ENCODE assay signal across 14 cellular contexts in the genomic region with DNA sequence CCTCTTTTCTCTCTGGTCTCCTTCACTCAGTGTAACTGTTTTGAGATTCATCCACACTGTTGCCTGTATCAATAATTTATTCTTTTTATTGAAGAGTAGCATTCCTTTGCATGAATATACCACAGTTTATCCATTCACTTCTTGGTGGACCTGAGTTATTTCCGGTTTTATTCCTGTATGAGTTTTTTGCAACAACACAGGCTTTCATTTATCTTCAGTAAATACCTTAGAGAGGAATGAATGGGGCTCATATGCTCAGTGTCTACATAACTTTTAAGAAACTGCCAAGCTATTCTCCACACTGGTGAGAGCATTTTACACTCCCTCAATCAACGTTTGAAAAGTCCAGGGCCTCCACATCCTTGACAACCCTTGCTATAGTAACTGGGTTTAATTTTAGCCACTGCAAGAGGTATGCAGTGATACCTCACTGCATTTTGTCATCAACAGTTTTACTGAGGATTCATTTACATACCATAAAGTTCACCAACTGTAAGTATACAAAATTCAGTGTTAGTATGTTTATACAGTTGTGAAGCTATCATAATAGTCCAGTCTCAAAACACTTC.
DNase-seq lines count a peak whose midpoint lies in the region; ATAC-seq and TF ChIP-seq lines count a peak whose summit lies in the region.
"Had no signal": no experiment of that assay in that cellular context is flagged by ENCODE, and none has a peak within 500 bp of the region (broad histone marks: within the 10 kb centered on the region; RNA-seq: fewer than 3 reads in every experiment).

No MANE protein-coding gene starts in this region.

- H3K36me3 ChIP-seq in heart left ventricle (no peaks in the 10 kb centered on the region), IMR-90 (ENCODE audit: control insufficient read depth, insufficient read depth, low read length) (no peaks in the 10 kb centered on the region), ovary (no peaks in the 10 kb centered on the region)
- H3K36me3 ChIP-seq: HAP-1 had no signal

- WGBS in heart left ventricle, 4 donors, result 42 to 48% (median 47%) methylated on average over 2 of the region's 2 CpGs
- WGBS in IMR-90 (ENCODE audit: extremely low coverage in 2 of 2, insufficient read length in 1 of 2), 2 experiments, result no CpG with 5 or more reads among the region's 2 CpGs
- 32 to 48% (median 35%) methylated on average over 2 of the region's 2 CpGs for WGBS in ovary, 3 donors

- POLR2A ChIA-PET in IMR-90 (lab: Charles Lee; ENCODE audit: unreplicated experiment), result no interaction called here

- H3K4me3 ChIP-seq in heart left ventricle (no peak overlapping the region), IMR-90 (ENCODE audit: insufficient read depth, low read depth, low read length) (no peak overlapping the region), ovary (no peak overlapping the region)
- H3K4me3 ChIP-seq: HAP-1 had no signal

- intact Hi-C loops in heart left ventricle (cut with DNase I) (no loop called here), cardiac septum (cut with DNase I) (no loop called here), IMR-90 (cut with micrococcal nuclease) (no loop called here), ovary (cut with DNase I) (no loop called here)

- no peak overlapping the region for H2AK9ac ChIP-seq in IMR-90 (replicated peaks; ENCODE audit: low read depth, low read length, poor library complexity)

- H3K79me1 ChIP-seq in IMR-90 (ENCODE audit: low read depth in 1 of 2, low read length in 2 of 2), result peaks cover 6 to 10% of the 10 kb centered on the region in 2 experiments; a peak in 3 of 4 replicates

- no peak for TF ChIP-seq CTCF in heart left ventricle (IDR thresholded peaks at IDR 0.05)
- TF ChIP-seq CTCF in IMR-90 (conservative IDR thresholded peaks at IDR 0.05; ENCODE audit: low read depth, low read length), result no peak
- no peak for TF ChIP-seq CTCF in ovary (IDR thresholded peaks at IDR 0.05)

- DNase-seq in heart left ventricle (no peak), cardiac septum (ENCODE audit: low spot score) (no peak), IMR-90 (no peak), SK-MEL-5 (ENCODE audit: low read depth, low spot score) (peak; percentile 53), ovary (no peak)
- no peak for DNase-seq in central memory CD4-positive, alpha-beta T cell
- DNase-seq: C1 segment of cervical spinal cord; Caco-2; CD4-positive, alpha-beta memory T cell; DMS153; DND-41; GOT3; HFFc6 had no signal

- H2BK20ac ChIP-seq in IMR-90 (ENCODE audit: low read depth, low read length), result no peak overlapping the region

- CTCF ChIA-PET in IMR-90 (lab: Yijun Ruan, JAX), result no interaction called here

- no peak overlapping the region for H3K18ac ChIP-seq in IMR-90 (ENCODE audit: low read depth, low read length)

- H3K14ac ChIP-seq in IMR-90 (replicated peaks; ENCODE audit: low read depth, low read length), result no peak overlapping the region

- TF ChIP-seq POLR2A in heart left ventricle (IDR thresholded peaks at IDR 0.05), result no peak
- no peak for TF ChIP-seq POLR2A in IMR-90 (IDR thresholded peaks at IDR 0.05; ENCODE audit: low read depth, low read length)
- no peak for TF ChIP-seq POLR2A in ovary (IDR thresholded peaks at IDR 0.05)

- H3K4me1 ChIP-seq in heart left ventricle (peaks cover 0 to 8% (median 0%) of the 10 kb centered on the region in 12 donors), IMR-90 (ENCODE audit: control insufficient read depth, insufficient read depth, low read length) (peaks cover 4% of the 10 kb centered on the region; the same call in 1 of the 2 replicates), ovary (ENCODE audit: insufficient read depth) (no peaks in the 10 kb centered on the region)
- H3K4me1 ChIP-seq: Caco-2, HAP-1 had no signal

- no peak overlapping the region for H3K4ac ChIP-seq in IMR-90 (ENCODE audit: low read depth, low read length)

- no peak overlapping the region for H4K8ac ChIP-seq in IMR-90 (ENCODE audit: low read depth in 2 of 2, low read length in 2 of 2)

- H2BK5ac ChIP-seq in IMR-90 (ENCODE audit: low read depth, low read length, poor library complexity, severe bottlenecking), result no peak overlapping the region

- no peaks in the 10 kb centered on the region for H4K20me1 ChIP-seq in IMR-90 (ENCODE audit: insufficient read depth, low read length)

- H3K27me3 ChIP-seq in heart left ventricle (no peaks in the 10 kb centered on the region), IMR-90 (ENCODE audit: control insufficient read depth, insufficient read depth, low read length) (no peaks in the 10 kb centered on the region), ovary (no peaks in the 10 kb centered on the region)

- no peak overlapping the region for H2BK15ac ChIP-seq in IMR-90 (ENCODE audit: low read depth, low read length)

- H3K9ac ChIP-seq in IMR-90 (ENCODE audit: low read depth, low read length), result no peak overlapping the region

- no peak overlapping the region for H2AFZ ChIP-seq in IMR-90 (replicated peaks; ENCODE audit: low read length, poor library complexity)

- no peak overlapping the region for H3K4me2 ChIP-seq in IMR-90 (ENCODE audit: low read depth, low read length)

- BruUV-seq in IMR-90 (replicated peaks; lab: Mats Ljungman, UMichigan), result no TSS peak

- TF ChIP-seq EP300 in ovary (IDR thresholded peaks at IDR 0.05), result no peak

- H3K9me1 ChIP-seq in IMR-90 (ENCODE audit: insufficient read depth, low read length), result no peaks in the 10 kb centered on the region; the same call in 1 of the 2 replicates

- no peaks in the 10 kb centered on the region for H3K9me3 ChIP-seq in heart left ventricle
- no peaks in the 10 kb centered on the region for H3K9me3 ChIP-seq in IMR-90 (ENCODE audit: control insufficient read depth, insufficient read depth, low read length)
- H3K9me3 ChIP-seq in ovary, result no peaks in the 10 kb centered on the region
- H3K9me3 ChIP-seq: Caco-2, HAP-1 had no signal

- no peak overlapping the region for H4K5ac ChIP-seq in IMR-90 (ENCODE audit: low read depth, low read length)

- ATAC-seq in heart left ventricle, result peak in 3 of 4 donors; percentile 39 to 66 (median 49)
- ATAC-seq in IMR-90 (ENCODE audit: low read depth), result peak; percentile 81

- no peak overlapping the region for H2AK5ac ChIP-seq in IMR-90 (ENCODE audit: low read depth, low read length)

- no peak overlapping the region for H3K27ac ChIP-seq in heart left ventricle
- H3K27ac ChIP-seq in IMR-90 (ENCODE audit: insufficient read depth, low read length), result no peak overlapping the region
- H3K27ac ChIP-seq in ovary, result no peak overlapping the region

- no peak overlapping the region for H4K91ac ChIP-seq in IMR-90 (ENCODE audit: insufficient read depth, low read depth, low read length)

- H3K23ac ChIP-seq in IMR-90 (ENCODE audit: low read depth, low read length), result no peak overlapping the region

- no peak for TF ChIP-seq RAD21 in IMR-90 (IDR thresholded peaks at IDR 0.05; ENCODE audit: low read length)

- H3K56ac ChIP-seq in IMR-90 (ENCODE audit: extremely low read depth, insufficient read depth, low read length), result no peak overlapping the region

- dilution Hi-C loops in IMR-90 (cut with HindIII; ENCODE audit: low sequenced_read_pairs, unreplicated experiment), result no loop called here

- in situ Hi-C loops in IMR-90 (cut with MboI; ENCODE audit: low sequenced_read_pairs), result no loop called here
- in situ Hi-C loops in SK-MEL-5 (cut with HindIII; ENCODE audit: low pct_unique_long_range_greater_than_20kb, low sequenced_read_pairs), result no loop called here

- H2BK120ac ChIP-seq in IMR-90 (ENCODE audit: low read depth, low read length), result no peak overlapping the region

TF ChIP-seq in IMR-90, 13 proteins besides CTCF, POLR2A, EP300 and RAD21:
- TF ChIP-seq SMC3 (IDR thresholded peaks at IDR 0.05; ENCODE audit: low read depth, low read length) (no peak), FOS (IDR thresholded peaks at IDR 0.05; ENCODE audit: low read depth, low read length) (no peak), CEBPB (IDR thresholded peaks at IDR 0.05; ENCODE audit: low read depth, low read length) (no peak), RFX5 (IDR thresholded peaks at IDR 0.05; ENCODE audit: low read depth, low read length) (no peak), MAZ (IDR thresholded peaks at IDR 0.05; ENCODE audit: borderline replicate concordance, low read depth, low read length) (no peak)
- TF ChIP-seq, protein P1, sequence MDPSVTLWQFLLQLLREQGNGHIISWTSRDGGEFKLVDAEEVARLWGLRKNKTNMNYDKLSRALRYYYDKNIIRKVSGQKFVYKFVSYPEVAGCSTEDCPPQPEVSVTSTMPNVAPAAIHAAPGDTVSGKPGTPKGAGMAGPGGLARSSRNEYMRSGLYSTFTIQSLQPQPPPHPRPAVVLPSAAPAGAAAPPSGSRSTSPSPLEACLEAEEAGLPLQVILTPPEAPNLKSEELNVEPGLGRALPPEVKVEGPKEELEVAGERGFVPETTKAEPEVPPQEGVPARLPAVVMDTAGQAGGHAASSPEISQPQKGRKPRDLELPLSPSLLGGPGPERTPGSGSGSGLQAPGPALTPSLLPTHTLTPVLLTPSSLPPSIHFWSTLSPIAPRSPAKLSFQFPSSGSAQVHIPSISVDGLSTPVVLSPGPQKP (IDR thresholded peaks at IDR 0.05; ENCODE audit: borderline replicate concordance, low read depth, low read length), result no peak
TF ChIP-seq in IMR-90: peak in this region for 0.
